ENCODE assay signal across 17 cellular contexts in the genomic region with DNA sequence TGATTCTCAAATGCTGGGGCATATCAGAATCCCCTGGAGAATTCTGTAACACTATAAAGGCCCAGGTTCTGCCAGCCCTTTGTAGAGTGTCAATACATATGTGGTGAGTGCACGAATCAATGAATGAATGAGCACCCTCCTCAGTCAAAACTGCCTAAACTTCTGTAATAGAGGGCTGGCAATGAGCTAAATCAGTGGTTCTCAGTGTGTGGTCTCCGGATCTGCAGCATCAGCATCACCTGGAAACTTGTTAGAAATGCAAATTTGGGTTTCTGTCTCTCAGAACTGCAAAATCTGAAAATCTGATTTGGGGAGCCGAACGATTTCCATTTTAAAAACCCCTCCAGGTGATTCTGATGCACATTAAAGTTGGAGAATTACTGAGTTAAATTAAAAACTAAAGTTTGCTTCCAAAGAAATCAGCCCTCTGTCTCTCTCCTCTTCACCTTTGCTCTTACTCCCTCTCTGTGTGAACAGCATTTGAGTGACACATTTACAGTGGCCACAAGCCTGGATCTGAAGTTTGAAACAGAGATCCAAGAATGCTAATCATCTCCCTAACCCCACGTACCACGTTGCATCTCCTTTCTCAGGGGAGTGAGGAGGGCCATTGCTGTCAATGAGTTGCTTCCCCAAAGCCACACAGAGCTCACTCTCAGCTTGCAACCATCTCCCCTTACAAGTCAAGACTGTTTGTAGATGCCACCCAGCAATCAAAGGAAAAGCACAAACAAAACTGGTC.
DNase-seq lines count a peak whose midpoint lies in the region; ATAC-seq and TF ChIP-seq lines count a peak whose summit lies in the region.
"Had no signal": no experiment of that assay in that cellular context is flagged by ENCODE, and none has a peak within 500 bp of the region (broad histone marks: within the 10 kb centered on the region; RNA-seq: fewer than 3 reads in every experiment).

No MANE protein-coding gene starts in this region.

- ATAC-seq in HG03565 (IDR thresholded peaks at IDR 0.05; ENCODE audit: unreplicated experiment) = no peak
- ATAC-seq: HCT116 had no signal

- no peak overlapping the region; the same call in 1 of the 2 replicates for H3K4me3 ChIP-seq in OCI-LY3 (ENCODE audit: low read length)
- H3K4me3 ChIP-seq: GM23248 had no signal

- H4K20me1 ChIP-seq in OCI-LY3 (ENCODE audit: insufficient read depth, low read length) = no peaks in the 10 kb centered on the region

- DNase-seq in HEK293T (ENCODE audit: extremely low spot score) (no peak), left kidney (ENCODE audit: low read depth, low spot score) (peak; percentile 44), kidney glomerular epithelial cell (lab: John Stamatoyannopoulos, UW) (no peak), NCI-H510A treated with DMSO at 0.1 percent for 48 hours (lab: John Stamatoyannopoulos, UW) (no peak)
- DNase-seq: ACHN; BE2C; C1 segment of cervical spinal cord; CD4-positive, CD25-positive, alpha-beta regulatory T cell; CD8-positive, alpha-beta memory T cell; COR-L47; DMS 273 treated with DMSO at 0.1 percent for 48 hours; DMS53; DND-41; GM23248 had no signal

- H3K36me3 ChIP-seq in OCI-LY3 (replicated peaks; ENCODE audit: low read depth, low read length) = no peaks in the 10 kb centered on the region

- no peak overlapping the region for H2AFZ ChIP-seq in OCI-LY3 (ENCODE audit: low read depth, low read length)
- H2AFZ ChIP-seq: GM23248 had no signal

- H3K9ac ChIP-seq in OCI-LY3 (ENCODE audit: low read length) = no peak overlapping the region
- H3K9ac ChIP-seq: GM23248 had no signal

- peak overlapping the region; percentile 21 for H3K4me2 ChIP-seq in OCI-LY3 (ENCODE audit: low read length)

- H3K27me3 ChIP-seq in OCI-LY3 (ENCODE audit: low read depth, low read length) = peaks cover 7% of the 10 kb centered on the region; the same call in 1 of the 2 replicates
- H3K27me3 ChIP-seq: BE2C had no signal

- no peaks in the 10 kb centered on the region for H3K79me2 ChIP-seq in OCI-LY3 (ENCODE audit: low read length)

- H3K9me3 ChIP-seq in OCI-LY3 (ENCODE audit: insufficient read depth, low read length) = no peaks in the 10 kb centered on the region
- H3K9me3 ChIP-seq: BE2C had no signal

- no peak for TF ChIP-seq CTCF in OCI-LY3 (IDR thresholded peaks at IDR 0.05; ENCODE audit: low read depth, low read length)

- CTCF ChIA-PET in HEK293T (lab: Yijun Ruan, JAX) = no interaction called here

- no peak overlapping the region for H3K27ac ChIP-seq in OCI-LY3 (ENCODE audit: low read length)
- H3K27ac ChIP-seq: GM23248 had no signal

- peaks cover 24% of the 10 kb centered on the region for H3K4me1 ChIP-seq in OCI-LY3 (ENCODE audit: low read length)
- H3K4me1 ChIP-seq: BE2C had no signal

- POLR2A ChIA-PET in HEK293T (lab: Yijun Ruan, JAX) = no interaction called here

TF ChIP-seq in HEK293T, 16 proteins besides CTCF, POLR2A, EP300 and RAD21:
- TF ChIP-seq PKNOX1 (IDR thresholded peaks at IDR 0.05) (peak; percentile 30; the same call in 1 of the 2 replicates), SUZ12 (IDR thresholded peaks at IDR 0.05) (no peak)
